Comparison of ENCODE assay signal across 7 cellular contexts in genomic region chr10:42665181-42665979, GRCh38. TPM values are rescaled to one million over a fixed set of nuclear protein-coding genes. Genes with fewer than 3 reads are reported as not detected.
DNase-seq lines count a peak whose midpoint lies in the region; ATAC-seq, FAIRE-seq and TF ChIP-seq lines count a peak whose summit lies in the region.
"Not testable (repeated sequence)": the region's sequence is repeated elsewhere in the genome, so short reads cannot be mapped to it uniquely, and the experiment has no call there.

No MANE protein-coding gene starts in this region.

- not testable (repeated sequence) for H3K9me3 Mint-ChIP-seq in effector memory CD8-positive, alpha-beta T cell

- not testable (repeated sequence) for H3K9me3 ChIP-seq in PC-9 (ENCODE audit: insufficient read depth, low read depth); small intestine (ENCODE audit: control insufficient read depth, low read depth)

- not testable (repeated sequence) for FAIRE-seq in small intestine (lab: Jason Lieb, UNC)

- peak; percentile 0 for DNase-seq in COLO668 (lab: John Stamatoyannopoulos, UW; ENCODE audit: unreplicated experiment)
- DNase-seq in KBM-7: peak; percentile 31
- DNase-seq in PC-9: peak in 1 of 2 experiments; percentile 61
- peak; percentile 1 for DNase-seq in SW480 (ENCODE audit: low spot score)
- peak; percentile 63 for DNase-seq in activated effector memory CD4-positive, alpha-beta T cell treated with anti-CD3 and anti-CD28 coated beads, Interleukin-2, amount 50 U/mL, for 16 hours
- peak in 2 of 3 experiments; percentile 6 to 11 for DNase-seq in effector memory CD8-positive, alpha-beta T cell
- peak; percentile 71 for DNase-seq in small intestine

- H3K27me3 Mint-ChIP-seq in effector memory CD8-positive, alpha-beta T cell: peaks cover 24 to 40% of the 10 kb centered on the region in 2 donors

- not testable (repeated sequence) for H3K27ac ChIP-seq in PC-9; small intestine (ENCODE audit: low read depth in 1 of 2, low read length in 1 of 2)

- not testable (repeated sequence) for H3F3A ChIP-seq in PC-9 (ENCODE audit: insufficient read depth, low read depth)

- H3K79me2 ChIP-seq in PC-9 (ENCODE audit: low read depth): not testable (repeated sequence)

- H3K9me2 ChIP-seq in PC-9 (ENCODE audit: insufficient read depth): not testable (repeated sequence)

- not testable (repeated sequence) for H3K36me3 ChIP-seq in PC-9 (ENCODE audit: low read depth); small intestine (ENCODE audit: control insufficient read depth in 2 of 2, insufficient read depth in 2 of 2, low read length in 2 of 2)

- peak; percentile 39 for ATAC-seq in effector memory CD8-positive, alpha-beta T cell (replicated peaks)

- peak overlapping the region in 1 of 2 donors; percentile 40 for H3K4me3 Mint-ChIP-seq in effector memory CD8-positive, alpha-beta T cell

- BruUV-seq in PC-9 (replicated peaks; lab: Mats Ljungman, UMichigan): not testable (repeated sequence)

- peak overlapping the region; percentile 48; the same call in 1 of the 2 replicates for H2AFZ ChIP-seq in PC-9

- intact Hi-C loops in PC-9 (cut with micrococcal nuclease; ENCODE audit: unreplicated experiment): not testable (repeated sequence)

- POLR2A ChIA-PET in PC-9 (lab: Charles Lee; ENCODE audit: unreplicated experiment): not testable (repeated sequence)

- H4K20me1 ChIP-seq in PC-9 (ENCODE audit: insufficient read depth): not testable (repeated sequence)

- peak overlapping the region; percentile 58 for H3K4me2 ChIP-seq in PC-9

- H3K4me1 ChIP-seq in PC-9 (replicated peaks; ENCODE audit: insufficient read depth); small intestine (ENCODE audit: control insufficient read depth in 2 of 2, insufficient read depth in 1 of 2, low read depth in 1 of 2, low read length in 1 of 2): not testable (repeated sequence)

- not testable (repeated sequence) for H3K36me3 Mint-ChIP-seq in effector memory CD8-positive, alpha-beta T cell (ENCODE audit: insufficient read depth)

- H3K4me3 ChIP-seq in PC-9: peak overlapping the region; percentile 35; the same call in 1 of the 2 replicates
- H3K4me3 ChIP-seq in small intestine (ENCODE audit: low read depth in 1 of 2, low read length in 2 of 2): not testable (repeated sequence)

- H3K27ac Mint-ChIP-seq in effector memory CD8-positive, alpha-beta T cell: not testable (repeated sequence)

- not testable (repeated sequence) for H3K4me1 Mint-ChIP-seq in effector memory CD8-positive, alpha-beta T cell (ENCODE audit: low read depth in 2 of 2)

- CTCF ChIA-PET in PC-9 (lab: Charles Lee): not testable (repeated sequence)

- not testable (repeated sequence) for H3K27me3 ChIP-seq in PC-9 (ENCODE audit: insufficient read depth, low read depth); small intestine (ENCODE audit: control insufficient read depth in 2 of 2, insufficient read depth in 2 of 2, low read length in 2 of 2)

- TF ChIP-seq CTCF in PC-9 (conservative IDR thresholded peaks at IDR 0.05): not testable (repeated sequence)

- in situ Hi-C loops in KBM-7 (cut with MboI; ENCODE audit: low pct_unique_long_range_greater_than_20kb, low sequenced_read_pairs): not testable (repeated sequence)

- WGBS in small intestine, 3 donors: 67 to 75% (median 72%) methylated on average over 23 to 24 of the region's 24 CpGs

RNA-seq across cellular contexts. Expression of gene ZNF33B, which starts 27.0 kb away (rescaled TPM):
- total RNA-seq in PC-9 (2021): 26.5 and 28.4 TPM in 2 replicates
- 10 to 100 TPM in 2 of 3 donors, 1 to 10 TPM in 1; 8.7 to 18.1 (median 14.2) TPM for polyA plus RNA-seq in small intestine
